In genomic region chr16:85449195-85449884, GRCh38 we compare ENCODE assay signal across 1 cellular context.
TF ChIP-seq lines count a peak whose summit lies in the region.

No MANE protein-coding gene starts in this region.

TF ChIP-seq in HepG2, 621 proteins besides CTCF, POLR2A, EP300 and RAD21 (continued from another document and continues in another):
- no peak for TF ChIP-seq AKNA (CRISPR knock-in tag; IDR thresholded peaks at IDR 0.05; ENCODE audit: borderline replicate concordance)
- TF ChIP-seq HBP1 (CRISPR knock-in tag; IDR thresholded peaks at IDR 0.05; ENCODE audit: low read depth), result no peak
- TF ChIP-seq ZNF317 (CRISPR knock-in tag; IDR thresholded peaks at IDR 0.05), result 0 out of 2 replicates have a peak, but pooled peaks have one; percentile 42
- TF ChIP-seq THAP9 (CRISPR knock-in tag; IDR thresholded peaks at IDR 0.05; ENCODE audit: borderline replicate concordance), result no peak
- TF ChIP-seq TBX2 (CRISPR knock-in tag; IDR thresholded peaks at IDR 0.05; ENCODE audit: borderline replicate concordance), result no peak; the same call in 1 of the 2 replicates
- TF ChIP-seq HOXD1 (CRISPR knock-in tag; IDR thresholded peaks at IDR 0.05), result peak; percentile 61; the same call in 1 of the 2 replicates
- no peak for TF ChIP-seq CREB1 (IDR thresholded peaks at IDR 0.05)
- TF ChIP-seq CREB1 (CRISPR knock-in tag; IDR thresholded peaks at IDR 0.05), result no peak
- TF ChIP-seq NR3C1 (CRISPR knock-in tag; IDR thresholded peaks at IDR 0.05), result no peak
- TF ChIP-seq NR2F2 (IDR thresholded peaks at IDR 0.05; ENCODE audit: borderline replicate concordance, low read depth), result no peak
- no peak for TF ChIP-seq JUN (CRISPR knock-in tag; IDR thresholded peaks at IDR 0.05)
- TF ChIP-seq FOXK1 (CRISPR knock-in tag; IDR thresholded peaks at IDR 0.05; ENCODE audit: borderline replicate concordance, low read depth), result no peak
- TF ChIP-seq YY1 (IDR thresholded peaks at IDR 0.05; ENCODE audit: insufficient read depth, insufficient replicate concordance, low read depth, low read length), result peak; percentile 4
- no peak for TF ChIP-seq REST (IDR thresholded peaks at IDR 0.05; ENCODE audit: borderline replicate concordance in 1 of 2, low read depth in 1 of 2, low read length in 2 of 2)
- no peak for TF ChIP-seq GPN1 (CRISPR knock-in tag; IDR thresholded peaks at IDR 0.05; ENCODE audit: borderline replicate concordance)
- no peak; the same call in 1 of the 2 replicates for TF ChIP-seq ZIK1 (CRISPR knock-in tag; IDR thresholded peaks at IDR 0.05; ENCODE audit: borderline replicate concordance, low read depth)
- TF ChIP-seq ZNF790 (CRISPR knock-in tag; IDR thresholded peaks at IDR 0.05; ENCODE audit: borderline replicate concordance), result no peak
- TF ChIP-seq FOXC1 (CRISPR knock-in tag; IDR thresholded peaks at IDR 0.05; ENCODE audit: borderline replicate concordance), result no peak; the same call in none of the 2 replicates
- no peak for TF ChIP-seq STAT5B (CRISPR knock-in tag; IDR thresholded peaks at IDR 0.05)
- TF ChIP-seq HINFP (CRISPR knock-in tag; IDR thresholded peaks at IDR 0.05; ENCODE audit: low read depth), result no peak; the same call in 1 of the 2 replicates
- no peak for TF ChIP-seq ZNF780A (CRISPR knock-in tag; IDR thresholded peaks at IDR 0.05)
- TF ChIP-seq HNF1B (CRISPR knock-in tag; IDR thresholded peaks at IDR 0.05), result 0 out of 2 replicates have a peak, but pooled peaks have one; percentile 53
- TF ChIP-seq RFXANK (CRISPR knock-in tag; IDR thresholded peaks at IDR 0.05), result no peak
- TF ChIP-seq ATF2 (CRISPR knock-in tag; IDR thresholded peaks at IDR 0.05), result peak; percentile 31; the same call in 1 of the 2 replicates
- no peak for TF ChIP-seq MBD4 (IDR thresholded peaks at IDR 0.05; ENCODE audit: borderline replicate concordance, low read length)
- peak; percentile 67; the same call in 1 of the 2 replicates for TF ChIP-seq ZGPAT (CRISPR knock-in tag; IDR thresholded peaks at IDR 0.05)
- TF ChIP-seq SATB2 (CRISPR knock-in tag; IDR thresholded peaks at IDR 0.05), result no peak
- TF ChIP-seq ZNF569 (CRISPR knock-in tag; IDR thresholded peaks at IDR 0.05; ENCODE audit: borderline replicate concordance), result 0 out of 2 replicates have a peak, but pooled peaks have one; percentile 67
- no peak; the same call in 1 of the 2 replicates for TF ChIP-seq ZNF362 (CRISPR knock-in tag; IDR thresholded peaks at IDR 0.05; ENCODE audit: borderline replicate concordance)
- no peak for TF ChIP-seq MBNL3 (CRISPR knock-in tag; conservative IDR thresholded peaks at IDR 0.05)
- TF ChIP-seq IRF1 (CRISPR knock-in tag; IDR thresholded peaks at IDR 0.05; ENCODE audit: low read depth), result peak; percentile 64; the same call in 1 of the 2 replicates
- no peak for TF ChIP-seq RFX1 (IDR thresholded peaks at IDR 0.05)
- no peak for TF ChIP-seq BRD4 (CRISPR knock-in tag; IDR thresholded peaks at IDR 0.05)
- no peak for TF ChIP-seq ELF4 (CRISPR knock-in tag; IDR thresholded peaks at IDR 0.05; ENCODE audit: borderline replicate concordance)
- no peak; the same call in 1 of the 2 replicates for TF ChIP-seq ZNF552 (CRISPR knock-in tag; IDR thresholded peaks at IDR 0.05; ENCODE audit: borderline replicate concordance)
- TF ChIP-seq BHLHE40 (IDR thresholded peaks at IDR 0.05; ENCODE audit: low read length), result no peak
- no peak for TF ChIP-seq TBP (CRISPR knock-in tag; IDR thresholded peaks at IDR 0.05)
- no peak; the same call in 1 of the 2 replicates for TF ChIP-seq REL (CRISPR knock-in tag; conservative IDR thresholded peaks at IDR 0.05)
